In the genomic region with DNA sequence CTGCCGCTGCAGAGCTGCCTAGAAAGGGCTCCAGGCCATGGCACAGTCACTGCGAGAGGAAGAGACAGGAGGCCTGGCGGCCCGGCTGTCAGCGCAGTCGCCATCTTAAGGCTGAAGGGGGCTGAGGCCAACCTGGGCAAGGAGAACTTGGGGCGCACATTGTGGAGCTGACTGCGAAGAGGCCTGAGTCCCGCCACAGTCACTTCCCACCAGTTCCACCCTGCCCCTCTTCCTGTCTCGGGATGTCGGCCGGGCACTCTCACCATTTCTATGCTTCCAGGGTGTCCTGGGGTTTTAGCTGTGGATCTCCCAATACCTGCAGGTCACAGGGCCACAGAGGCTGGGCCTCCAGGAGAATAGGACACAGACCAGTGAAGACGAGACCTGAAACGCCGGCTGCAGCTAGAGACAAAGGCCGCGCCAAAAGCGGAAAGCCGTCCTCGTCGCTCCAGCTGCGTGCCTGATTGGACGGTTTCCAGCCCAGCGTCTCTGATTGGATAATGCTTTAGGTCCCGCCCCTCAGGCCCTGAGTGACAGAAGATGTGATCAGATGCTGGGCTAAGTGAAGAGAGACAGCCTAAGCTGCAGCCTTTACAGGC, we compare ENCODE assay signal across 8 cellular contexts.
DNase-seq lines count a peak whose midpoint lies in the region; ATAC-seq, FAIRE-seq and TF ChIP-seq lines count a peak whose summit lies in the region.

No MANE protein-coding gene starts in this region.

- intact Hi-C loops in stomach (cut with DNase I; ENCODE audit: low total_unique reads): no loop called here

- TF ChIP-seq CTCF in neutrophil (IDR thresholded peaks at IDR 0.05) (no peak), stomach (IDR thresholded peaks at IDR 0.05) (no peak)

- H3K36me3 ChIP-seq in neutrophil (no peaks in the 10 kb centered on the region), stomach (no peaks in the 10 kb centered on the region)

- TF ChIP-seq POLR2A in GM12891 (IDR thresholded peaks at IDR 0.05; ENCODE audit: low read depth, low read length) (peak; percentile 41; the same call in 1 of the 2 replicates), stomach (IDR thresholded peaks at IDR 0.05) (no peak)

- WGBS in stomach, 5 donors: 0 to 4% (median 1%) methylated on average over 16 to 25 of the region's 25 CpGs

- peak; percentile 39 for DNase-seq in GM12891 (ENCODE audit: insufficient read length, low spot score)
- peak; percentile 60 for DNase-seq in RCC 7860 (ENCODE audit: low spot score)
- peak; percentile 60 to 71 (median 66) for DNase-seq in activated naive CD4-positive, alpha-beta T cell (lab: John Stamatoyannopoulos, UW)
- DNase-seq in frontal cortex (ENCODE audit: low spot score in 2 of 2): peak; percentile 39 to 71
- DNase-seq in stomach: peak; percentile 94
- no peak for DNase-seq in GM19240 (ENCODE audit: insufficient read length, low spot score)

- H3K4me3 ChIP-seq in neutrophil (ENCODE audit: low read depth in 1 of 2, low read length in 1 of 2) (peak overlapping the region; percentile 57 to 65), stomach (peak overlapping the region; percentile 57 to 84 (median 69))

- TF ChIP-seq EP300 in stomach (IDR thresholded peaks at IDR 0.05): no peak

- H3K27me3 ChIP-seq in neutrophil: no peaks in the 10 kb centered on the region
- no peaks in the 10 kb centered on the region for H3K27me3 ChIP-seq in stomach

- no peaks in the 10 kb centered on the region for H3K9me3 ChIP-seq in neutrophil
- H3K9me3 ChIP-seq in stomach: no peaks in the 10 kb centered on the region

- peak; percentile 95 for FAIRE-seq in GM12891 (lab: Jason Lieb, UNC)
- FAIRE-seq in RCC 7860 (lab: Jason Lieb, UNC): peak; percentile 14
- FAIRE-seq in frontal cortex (lab: Jason Lieb, UNC): peak; percentile 96

- peak overlapping the region; percentile 21 for H3K27ac ChIP-seq in neutrophil
- peak overlapping the region; percentile 43 to 77 (median 73) for H3K27ac ChIP-seq in stomach

- ATAC-seq in HG03159 (IDR thresholded peaks at IDR 0.05; ENCODE audit: unreplicated experiment): peak; percentile 93

- peaks cover 7 to 10% of the 10 kb centered on the region in 2 experiments for H3K4me1 ChIP-seq in neutrophil (ENCODE audit: control insufficient read depth in 1 of 2, insufficient read depth in 1 of 2, low read depth in 1 of 2, low read length in 1 of 2)
- H3K4me1 ChIP-seq in stomach: peaks cover 0 to 28% (median 14%) of the 10 kb centered on the region in 4 donors

TF ChIP-seq in GM12891, 5 proteins besides CTCF, POLR2A, EP300 and RAD21:
- TF ChIP-seq PAX5 (IDR thresholded peaks at IDR 0.05; ENCODE audit: insufficient read depth, low read length, severe bottlenecking) (no peak), POU2F2 (IDR thresholded peaks at IDR 0.05; ENCODE audit: low read depth, low read length) (no peak), TAF1 (IDR thresholded peaks at IDR 0.05; ENCODE audit: low read depth, low read length) (no peak), SPI1 (IDR thresholded peaks at IDR 0.05; ENCODE audit: low read depth, low read length) (no peak), POLR2AphosphoS5 (IDR thresholded peaks at IDR 0.05; ENCODE audit: low read depth, low read length) (no peak; the same call in 1 of the 2 replicates)
TF ChIP-seq in GM12891: peak in this region for 0.
